ENCODE assay signal across 15 cellular contexts in genomic region chr4:129455462-129455861, GRCh38.
A peak's percentile ranks its signal among the peaks of the same experiment; 100 is the strongest.
DNase-seq lines count a peak whose midpoint lies in the region; FAIRE-seq and TF ChIP-seq lines count a peak whose summit lies in the region.
"Had no signal": no experiment of that assay in that cellular context is flagged by ENCODE, and none has a peak within 500 bp of the region (broad histone marks: within the 10 kb centered on the region; RNA-seq: fewer than 3 reads in every experiment).

No MANE protein-coding gene starts in this region.

- no peak overlapping the region for H3K18ac ChIP-seq in H9 (ENCODE audit: insufficient read length, low read depth, low read length)

- CTCF ChIA-PET in endothelial cell of umbilical vein (lab: Charles Lee), result interaction anchor here (0.6 to 1.0 kb wide), 2 partner anchors 67 to 71 kb away, joined by 3 read pairs; no protein-coding TSS in a partner anchor

- H3K79me1 ChIP-seq in H9 (ENCODE audit: insufficient read depth, low read depth, low read length, poor library complexity, severe bottlenecking), result no peaks in the 10 kb centered on the region

- POLR2A ChIA-PET in endothelial cell of umbilical vein (lab: Charles Lee), result no interaction called here

- H3K27ac ChIP-seq in endothelial cell of umbilical vein (ENCODE audit: insufficient read depth, low read depth, low read length), result no peak overlapping the region
- no peak overlapping the region for H3K27ac ChIP-seq in H9 (ENCODE audit: insufficient read length, low read depth, low read length)
- H3K27ac ChIP-seq: Peyer's patch, uterus had no signal

- no peak for TF ChIP-seq POLR2A in endothelial cell of umbilical vein (IDR thresholded peaks at IDR 0.05; ENCODE audit: low read depth, low read length)

- H2AK5ac ChIP-seq in H9 (ENCODE audit: insufficient read length, low read length), result no peak overlapping the region

- no peak overlapping the region for H4K5ac ChIP-seq in H9 (ENCODE audit: insufficient read length, low read depth, low read length)

- no CpG with 5 or more reads among the region's 1 CpG for WGBS in H9 (ENCODE audit: extremely low coverage, insufficient read length, low lambda C conversion rate)

- H3K36me3 ChIP-seq in endothelial cell of umbilical vein (ENCODE audit: control insufficient read depth in 2 of 2, extremely low read depth in 1 of 2, insufficient read depth in 2 of 2, low read length in 2 of 2), result no peaks in the 10 kb centered on the region
- H3K36me3 ChIP-seq: Peyer's patch, uterus had no signal

- intact Hi-C loops in endothelial cell of umbilical vein (cut with micrococcal nuclease) (no loop called here), posterior cingulate gyrus (cut with DNase I) (no loop called here)

- peak; percentile 12 for FAIRE-seq in endothelial cell of umbilical vein (lab: Jason Lieb, UNC)
- FAIRE-seq: kidney had no signal

- H3K9me3 ChIP-seq in endothelial cell of umbilical vein (replicated peaks; ENCODE audit: control insufficient read depth, insufficient read depth, low read length), result no peaks in the 10 kb centered on the region
- H3K9me3 ChIP-seq in H9 (ENCODE audit: control insufficient read depth, low read depth, low read length), result no peaks in the 10 kb centered on the region
- H3K9me3 ChIP-seq: Peyer's patch, uterus had no signal

- H3K14ac ChIP-seq in H9 (ENCODE audit: insufficient read depth, low read length), result no peak overlapping the region

- H3K36me3 Mint-ChIP-seq in H9 (ENCODE audit: insufficient read depth in 1 of 3, low read depth in 3 of 3), result no peaks in the 10 kb centered on the region; a peak in 1 of 7 replicates

- H3K4me1 ChIP-seq in endothelial cell of umbilical vein (ENCODE audit: control insufficient read depth, extremely low read depth, insufficient read depth, low read length) (no peaks in the 10 kb centered on the region), H9 (ENCODE audit: insufficient read depth, low read length) (no peaks in the 10 kb centered on the region)
- H3K4me1 ChIP-seq: Peyer's patch, uterus had no signal

- no peaks in the 10 kb centered on the region for H3K27me3 ChIP-seq in endothelial cell of umbilical vein (ENCODE audit: control insufficient read depth in 2 of 2, insufficient read depth in 2 of 2, low read length in 2 of 2)
- no peaks in the 10 kb centered on the region for H3K27me3 ChIP-seq in H9 (ENCODE audit: insufficient read depth, low read length)
- H3K27me3 ChIP-seq: Peyer's patch, uterus had no signal

- no peak overlapping the region for H2BK12ac ChIP-seq in H9 (ENCODE audit: insufficient read length, low read depth, low read length)

- H3K4me3 Mint-ChIP-seq in H9, result no peak overlapping the region
- H3K4me3 Mint-ChIP-seq: activated CD4-positive, alpha-beta memory T cell treated with anti-CD3 and anti-CD28 coated beads, Interleukin-2, amount 10 ng/mL, durations not matched to agents 7 days and 5 days; activated T-cell treated with anti-CD3 and anti-CD28 coated beads, Interleukin-2, amount 50 U/mL, for 4 hours; neural crest cell had no signal

- no peak overlapping the region for H2BK5ac ChIP-seq in H9 (ENCODE audit: insufficient read length, low read length)

- H3K4me1 Mint-ChIP-seq in H9, result no peaks in the 10 kb centered on the region
- H3K4me1 Mint-ChIP-seq: activated CD4-positive, alpha-beta memory T cell treated with anti-CD3 and anti-CD28 coated beads, Interleukin-2, amount 10 ng/mL, durations not matched to agents 7 days and 5 days; neural crest cell had no signal

- H3K56ac ChIP-seq in H9 (ENCODE audit: insufficient read length, low read depth, low read length), result no peak overlapping the region

- H3K79me2 ChIP-seq in endothelial cell of umbilical vein (ENCODE audit: control insufficient read depth, insufficient read depth, low read length), result no peaks in the 10 kb centered on the region
- H3K79me2 ChIP-seq in H9 (ENCODE audit: insufficient read depth, low read length), result no peaks in the 10 kb centered on the region

- DNase-seq in D341Med (ENCODE audit: low spot score) (peak; percentile 59), NCI-H128 (lab: John Stamatoyannopoulos, UW; ENCODE audit: unreplicated experiment) (peak; percentile 25), NCI-H2227 treated with DMSO at 0.1 percent for 48 hours (lab: John Stamatoyannopoulos, UW) (peak; percentile 25), endothelial cell of umbilical vein (ENCODE audit: low read depth, low spot score) (peak; percentile 90), H9 (no peak), GOT3 (lab: John Stamatoyannopoulos, UW) (no peak), posterior cingulate gyrus (no peak)
- DNase-seq in activated naive CD4-positive, alpha-beta T cell treated with anti-CD3 and anti-CD28 coated beads, Interleukin-2, amount 50 U/mL, for 16 hours, result no peak
- DNase-seq: activated CD4-positive, alpha-beta memory T cell treated with anti-CD3 and anti-CD28 coated beads, Interleukin-2, amount 10 ng/mL, durations not matched to agents 7 days and 5 days; activated T-cell treated with anti-CD3 and anti-CD28 coated beads, Interleukin-2, amount 50 U/mL, for 4 hours; kidney; Peyer's patch; SW 1271; uterus had no signal

- H3K27ac Mint-ChIP-seq in H9, result no peak overlapping the region
- H3K27ac Mint-ChIP-seq: activated CD4-positive, alpha-beta memory T cell treated with anti-CD3 and anti-CD28 coated beads, Interleukin-2, amount 10 ng/mL, durations not matched to agents 7 days and 5 days had no signal

- H3K9me1 ChIP-seq in endothelial cell of umbilical vein (replicated peaks; ENCODE audit: control insufficient read depth, extremely low read depth, insufficient read depth, low read length), result no peaks in the 10 kb centered on the region

- H2BK120ac ChIP-seq in H9 (ENCODE audit: low read depth, low read length, poor library complexity, severe bottlenecking), result no peak overlapping the region

- H2AFZ ChIP-seq in endothelial cell of umbilical vein (ENCODE audit: low read depth, low read length) (no peak overlapping the region), H9 (ENCODE audit: low read length) (no peak overlapping the region)

- dilution Hi-C loops in endothelial cell of umbilical vein (cut with MboI; ENCODE audit: extremely low pct_ligation_motif_present, low sequenced_read_pairs), result no loop called here

- H3K9me3 Mint-ChIP-seq in H9, result no peaks in the 10 kb centered on the region
- H3K9me3 Mint-ChIP-seq: activated CD4-positive, alpha-beta memory T cell treated with anti-CD3 and anti-CD28 coated beads, Interleukin-2, amount 10 ng/mL, durations not matched to agents 7 days and 5 days had no signal

- H2BK15ac ChIP-seq in H9 (ENCODE audit: low read depth, low read length), result no peak overlapping the region

- no TSS peak for BruUV-seq in endothelial cell of umbilical vein (replicated peaks; lab: Mats Ljungman, UMichigan)

- no peaks in the 10 kb centered on the region for H3K27me3 Mint-ChIP-seq in H9 (ENCODE audit: low read depth)
- H3K27me3 Mint-ChIP-seq: activated CD4-positive, alpha-beta memory T cell treated with anti-CD3 and anti-CD28 coated beads, Interleukin-2, amount 10 ng/mL, durations not matched to agents 7 days and 5 days had no signal

- no peaks in the 10 kb centered on the region for H3K23me2 ChIP-seq in H9 (ENCODE audit: insufficient read length, low read depth, low read length, poor library complexity, severe bottlenecking)

- H3K4me2 ChIP-seq in endothelial cell of umbilical vein (ENCODE audit: insufficient read depth, low read length) (no peak overlapping the region), H9 (ENCODE audit: insufficient read depth, insufficient read length, low read length) (no peak overlapping the region)

- H4K20me1 ChIP-seq in endothelial cell of umbilical vein (replicated peaks; ENCODE audit: control insufficient read depth, extremely low read depth, insufficient read depth, low read length) (no peaks in the 10 kb centered on the region), H9 (ENCODE audit: control insufficient read depth, insufficient read depth, insufficient read length) (no peaks in the 10 kb centered on the region)

- no peak overlapping the region for H3K4ac ChIP-seq in H9 (ENCODE audit: low read depth, low read length)

- H4K8ac ChIP-seq in H9 (replicated peaks; ENCODE audit: insufficient read length, low read depth, low read length), result no peak overlapping the region

- no peak overlapping the region for H3K9ac ChIP-seq in endothelial cell of umbilical vein (replicated peaks; ENCODE audit: extremely low read depth, insufficient read depth, low read length)
- no peak overlapping the region for H3K9ac ChIP-seq in H9 (ENCODE audit: extremely low read depth, insufficient read length, low read length)

- H2BK20ac ChIP-seq in H9 (ENCODE audit: low read depth, low read length, poor library complexity, severe bottlenecking), result no peak overlapping the region

- H3K23ac ChIP-seq in H9 (ENCODE audit: insufficient read length, low read depth, low read length), result no peak overlapping the region

- TF ChIP-seq CTCF in endothelial cell of umbilical vein (IDR thresholded peaks at IDR 0.05; ENCODE audit: extremely low read depth in 1 of 2, insufficient read depth in 1 of 2, low read depth in 1 of 2, low read length in 2 of 2) (no peak), H9 (conservative IDR thresholded peaks at IDR 0.05) (no peak)

- H3K4me3 ChIP-seq in endothelial cell of umbilical vein (replicated peaks in 1 of 3; ENCODE audit: insufficient read depth in 1 of 3, low read depth in 1 of 3, low read length in 3 of 3), result no peak overlapping the region
- H3K4me3 ChIP-seq: Peyer's patch, uterus had no signal

- no peak overlapping the region for H4K91ac ChIP-seq in H9 (ENCODE audit: insufficient read length, low read depth, low read length)

- no peak overlapping the region for H3T11ph ChIP-seq in H9 (ENCODE audit: low read length)

TF ChIP-seq in endothelial cell of umbilical vein, 7 proteins besides CTCF, POLR2A, EP300 and RAD21:
- TF ChIP-seq POLR2AphosphoS5 (IDR thresholded peaks at IDR 0.05; ENCODE audit: insufficient read depth, low read depth, low read length) (no peak), MAX (IDR thresholded peaks at IDR 0.05; ENCODE audit: insufficient read depth, insufficient read length) (no peak), EZH2 (IDR thresholded peaks at IDR 0.05; ENCODE audit: borderline replicate concordance, low read depth, low read length, severe bottlenecking) (no peak), GATA2 (IDR thresholded peaks at IDR 0.05; ENCODE audit: insufficient read depth, insufficient read length, low read depth, low read length) (no peak), FOS (IDR thresholded peaks at IDR 0.05; ENCODE audit: borderline replicate concordance, insufficient read depth, low read length) (no peak)

Comparison
In these comparisons a context has a peak if more than half of its experiments do, and no peak if none do; other contexts are left out.
1. DNase-seq: peak in D341Med (single experiment), NCI-H128 (single experiment), NCI-H2227 treated with DMSO at 0.1 percent for 48 hours (single experiment) and endothelial cell of umbilical vein (single experiment); none in activated naive CD4-positive, alpha-beta T cell treated with anti-CD3 and anti-CD28 coated beads, Interleukin-2, amount 50 U/mL, for 16 hours (single experiment), H9 (single experiment), GOT3 (single experiment) and posterior cingulate gyrus (0 of 10).